ENCODE assay signal across 17 cellular contexts in genomic region chr12:105676694-105677093, GRCh38.
DNase-seq lines count a peak whose midpoint lies in the region; ATAC-seq and TF ChIP-seq lines count a peak whose summit lies in the region.
"Had no signal": no experiment of that assay in that cellular context is flagged by ENCODE, and none has a peak within 500 bp of the region (broad histone marks: within the 10 kb centered on the region; RNA-seq: fewer than 3 reads in every experiment).

No MANE protein-coding gene starts in this region.

- no peaks in the 10 kb centered on the region for H3K36me3 Mint-ChIP-seq in activated CD8-positive, alpha-beta T cell treated with anti-CD3 and anti-CD28 coated beads, Interleukin-2, amount 10 ng/mL, durations not matched to agents 7 days and 5 days (ENCODE audit: low read depth)
- H3K36me3 Mint-ChIP-seq: activated CD4-positive, alpha-beta memory T cell treated with anti-CD3 and anti-CD28 coated beads for 36 hours; stimulated activated memory B cell treated with anti-CD40 and anti-IgM and Interleukin-4, amounts not matched to agents 10 μg/mL and 1 μg/mL and 100 μg/mL, for 72 hours had no signal

- peak overlapping the region in 3 of 10 donors; percentile 34 to 60 (median 55) for H3K27ac ChIP-seq in heart right ventricle
- peak overlapping the region in 1 of 2 donors; percentile 9 for H3K27ac ChIP-seq in right atrium auricular region
- H3K27ac ChIP-seq in mammary epithelial cell (ENCODE audit: insufficient read depth, low read depth, low read length): no peak overlapping the region
- no peak overlapping the region for H3K27ac ChIP-seq in testis
- H3K27ac ChIP-seq: PC-9 had no signal

- dilution Hi-C loops in mammary epithelial cell (cut with HindIII; ENCODE audit: low sequenced_read_pairs): no loop called here

- peaks cover 4 to 59% (median 33%) of the 10 kb centered on the region in 9 donors for H3K4me1 ChIP-seq in heart right ventricle
- H3K4me1 ChIP-seq in right atrium auricular region: peaks cover 0 to 42% of the 10 kb centered on the region in 2 donors
- no peaks in the 10 kb centered on the region for H3K4me1 ChIP-seq in mammary epithelial cell (ENCODE audit: insufficient read depth, low read length)
- peaks cover 15% of the 10 kb centered on the region for H3K4me1 ChIP-seq in mucosa of descending colon (ENCODE audit: low read depth)
- H3K4me1 ChIP-seq in testis: no peaks in the 10 kb centered on the region
- H3K4me1 ChIP-seq: Caco-2 had no signal

- TF ChIP-seq POLR2A in testis (IDR thresholded peaks at IDR 0.05): no peak

- WGBS in heart right ventricle, 2 donors: 69 to 72% methylated on average over 2 of the region's 2 CpGs
- 89% methylated on average over 1 of the region's 2 CpGs for WGBS in mammary epithelial cell (ENCODE audit: low coverage, missing lambda C conversion rate)
- WGBS in testis, 2 donors: 83 to 84% methylated on average over 2 of the region's 2 CpGs

- CTCF ChIA-PET in mammary epithelial cell (lab: Charles Lee; ENCODE audit: low non-redundant PET): no interaction called here
- CTCF ChIA-PET in activated CD8-positive, alpha-beta T cell treated with anti-CD3 and anti-CD28 coated beads, Interleukin-2, amount 10 ng/mL, durations not matched to agents 7 days and 5 days (lab: Charles Lee): no interaction called here

- peaks cover 0 to 6% (median 0%) of the 10 kb centered on the region in 11 donors for H3K9me3 ChIP-seq in heart right ventricle
- no peaks in the 10 kb centered on the region for H3K9me3 ChIP-seq in right atrium auricular region
- no peaks in the 10 kb centered on the region for H3K9me3 ChIP-seq in mammary epithelial cell (replicated peaks; ENCODE audit: insufficient read depth, low read length)
- no peaks in the 10 kb centered on the region for H3K9me3 ChIP-seq in mucosa of descending colon
- H3K9me3 ChIP-seq in testis: no peaks in the 10 kb centered on the region
- H3K9me3 ChIP-seq: Caco-2 had no signal

- no peak overlapping the region for H3K4me3 Mint-ChIP-seq in activated CD8-positive, alpha-beta T cell treated with anti-CD3 and anti-CD28 coated beads, Interleukin-2, amount 10 ng/mL, durations not matched to agents 7 days and 5 days
- H3K4me3 Mint-ChIP-seq: activated CD4-positive, alpha-beta memory T cell treated with anti-CD3 and anti-CD28 coated beads for 36 hours; activated T-helper 1 cell treated with anti-CD3 and anti-CD28 coated beads, Interleukin-12 subunit alpha, Interleukin-12 subunit beta, Interleukin-2, Interleukin-4 antibody, amounts not matched to agents 30 ng/mL and 10 ng/mL and 1 ng/mL, durations not matched to agents 14 hours and 24 hours and 36 hours; stimulated activated memory B cell treated with anti-CD40 and anti-IgM and Interleukin-4, amounts not matched to agents 10 μg/mL and 1 μg/mL and 100 μg/mL, for 72 hours had no signal

- H3K9me3 Mint-ChIP-seq in activated CD8-positive, alpha-beta T cell treated with anti-CD3 and anti-CD28 coated beads, Interleukin-2, amount 10 ng/mL, durations not matched to agents 7 days and 5 days (ENCODE audit: insufficient read depth): no peaks in the 10 kb centered on the region
- H3K9me3 Mint-ChIP-seq: activated CD4-positive, alpha-beta memory T cell treated with anti-CD3 and anti-CD28 coated beads for 36 hours; activated T-helper 1 cell treated with anti-CD3 and anti-CD28 coated beads, Interleukin-12 subunit alpha, Interleukin-12 subunit beta, Interleukin-2, Interleukin-4 antibody, amounts not matched to agents 30 ng/mL and 10 ng/mL and 1 ng/mL, durations not matched to agents 14 hours and 24 hours and 36 hours; stimulated activated memory B cell treated with anti-CD40 and anti-IgM and Interleukin-4, amounts not matched to agents 10 μg/mL and 1 μg/mL and 100 μg/mL, for 72 hours had no signal

- H3K4me2 ChIP-seq in mammary epithelial cell (ENCODE audit: insufficient read depth, low read depth, low read length): no peak overlapping the region
- H3K4me2 ChIP-seq: PC-9 had no signal

- peak overlapping the region; percentile 42 for H2AFZ ChIP-seq in mammary epithelial cell (ENCODE audit: low read depth, low read length)
- H2AFZ ChIP-seq: PC-9 had no signal

- H3K27me3 ChIP-seq in heart right ventricle (no peaks in the 10 kb centered on the region), right atrium auricular region (no peaks in the 10 kb centered on the region), mammary epithelial cell (ENCODE audit: insufficient read depth, low read length) (no peaks in the 10 kb centered on the region), testis (no peaks in the 10 kb centered on the region)

- H3K4me1 Mint-ChIP-seq in activated CD8-positive, alpha-beta T cell treated with anti-CD3 and anti-CD28 coated beads, Interleukin-2, amount 10 ng/mL, durations not matched to agents 7 days and 5 days (ENCODE audit: low read depth): no peaks in the 10 kb centered on the region
- H3K4me1 Mint-ChIP-seq: stimulated activated memory B cell treated with anti-CD40 and anti-IgM and Interleukin-4, amounts not matched to agents 10 μg/mL and 1 μg/mL and 100 μg/mL, for 72 hours had no signal

- DNase-seq in heart right ventricle: peak; percentile 13 to 32
- DNase-seq in right atrium auricular region (ENCODE audit: low spot score): no peak
- peak; percentile 24 for DNase-seq in mammary epithelial cell
- DNase-seq in mucosa of descending colon: peak; percentile 76 to 79 (median 77)
- DNase-seq in activated CD8-positive, alpha-beta T cell treated with anti-CD3 and anti-CD28 coated beads, Interleukin-2, amount 10 ng/mL, durations not matched to agents 7 days and 5 days: no peak
- no peak for DNase-seq in Kasumi-1 (lab: John Stamatoyannopoulos, UW)
- no peak for DNase-seq in testis
- DNase-seq: activated CD4-positive, alpha-beta memory T cell treated with anti-CD3 and anti-CD28 coated beads for 36 hours; Caco-2; cerebellar nuclear complex; midbrain; MV-4-11; NCI-H2227 treated with DMSO at 0.1 percent for 48 hours had no signal

- TF ChIP-seq CTCF in heart right ventricle (IDR thresholded peaks at IDR 0.05): no peak
- no peak for TF ChIP-seq CTCF in right atrium auricular region (IDR thresholded peaks at IDR 0.05)
- no peak for TF ChIP-seq CTCF in mammary epithelial cell (conservative IDR thresholded peaks at IDR 0.05 in 1 of 2, IDR thresholded peaks at IDR 0.05 in 1 of 2; ENCODE audit: extremely low read depth in 1 of 2, insufficient read depth in 1 of 2, low read depth in 1 of 2, low read length in 2 of 2)
- no peak for TF ChIP-seq CTCF in mucosa of descending colon (IDR thresholded peaks at IDR 0.05)
- no peak for TF ChIP-seq CTCF in testis (IDR thresholded peaks at IDR 0.05)

- POLR2A ChIA-PET in activated CD8-positive, alpha-beta T cell treated with anti-CD3 and anti-CD28 coated beads, Interleukin-2, amount 10 ng/mL, durations not matched to agents 7 days and 5 days (lab: Charles Lee): no interaction called here

- BruUV-seq in mammary epithelial cell (replicated peaks; lab: Mats Ljungman, UMichigan): no TSS peak

- no peak overlapping the region for H3K27ac Mint-ChIP-seq in activated CD8-positive, alpha-beta T cell treated with anti-CD3 and anti-CD28 coated beads, Interleukin-2, amount 10 ng/mL, durations not matched to agents 7 days and 5 days
- H3K27ac Mint-ChIP-seq: activated CD4-positive, alpha-beta memory T cell treated with anti-CD3 and anti-CD28 coated beads for 36 hours; activated T-helper 1 cell treated with anti-CD3 and anti-CD28 coated beads, Interleukin-12 subunit alpha, Interleukin-12 subunit beta, Interleukin-2, Interleukin-4 antibody, amounts not matched to agents 30 ng/mL and 10 ng/mL and 1 ng/mL, durations not matched to agents 14 hours and 24 hours and 36 hours; stimulated activated memory B cell treated with anti-CD40 and anti-IgM and Interleukin-4, amounts not matched to agents 10 μg/mL and 1 μg/mL and 100 μg/mL, for 72 hours had no signal

- no peaks in the 10 kb centered on the region for H3K27me3 Mint-ChIP-seq in activated CD8-positive, alpha-beta T cell treated with anti-CD3 and anti-CD28 coated beads, Interleukin-2, amount 10 ng/mL, durations not matched to agents 7 days and 5 days (ENCODE audit: low read depth)
- H3K27me3 Mint-ChIP-seq: activated CD4-positive, alpha-beta memory T cell treated with anti-CD3 and anti-CD28 coated beads for 36 hours had no signal

- no peaks in the 10 kb centered on the region for H3K36me3 ChIP-seq in heart right ventricle
- no peaks in the 10 kb centered on the region for H3K36me3 ChIP-seq in right atrium auricular region
- no peaks in the 10 kb centered on the region for H3K36me3 ChIP-seq in mammary epithelial cell (ENCODE audit: insufficient read depth, low read length)
- no peaks in the 10 kb centered on the region for H3K36me3 ChIP-seq in mucosa of descending colon (ENCODE audit: low read depth)
- H3K36me3 ChIP-seq in testis (ENCODE audit: low read depth, missing control alignments): no peaks in the 10 kb centered on the region

- intact Hi-C loops in heart right ventricle (cut with DNase I): loop anchor here in 3 of 10 donors (2.0 to 10.0 kb wide), 3 partner anchors 192 to 212 kb away; no protein-coding TSS in a partner anchor
- intact Hi-C loops in mammary epithelial cell (cut with micrococcal nuclease): no loop called here
- intact Hi-C loops in mucosa of descending colon (cut with DNase I, micrococcal nuclease): no loop called here
- intact Hi-C loops in testis (cut with DNase I; ENCODE audit: low total_unique reads): no loop called here

- H3K4me3 ChIP-seq in heart right ventricle (no peak overlapping the region), right atrium auricular region (no peak overlapping the region), mammary epithelial cell (replicated peaks in 1 of 3; ENCODE audit: insufficient read depth in 1 of 3, low read depth in 2 of 3, low read length in 3 of 3) (no peak overlapping the region), mucosa of descending colon (no peak overlapping the region), testis (no peak overlapping the region)
- H3K4me3 ChIP-seq: PC-9 had no signal

- no peaks in the 10 kb centered on the region for H3K79me2 ChIP-seq in mammary epithelial cell (ENCODE audit: insufficient read depth, low read length)

- in situ Hi-C loops in mammary epithelial cell (cut with MboI; ENCODE audit: low sequenced_read_pairs in 2 of 2): no loop called here

- no peak overlapping the region for H3K9ac ChIP-seq in mammary epithelial cell (ENCODE audit: insufficient read depth, low read length)

- no peaks in the 10 kb centered on the region for H4K20me1 ChIP-seq in mammary epithelial cell (ENCODE audit: insufficient read depth, low read length)

- ATAC-seq in heart right ventricle (peak in 7 of 8 donors; percentile 25 to 79 (median 43)), mucosa of descending colon (peak; percentile 97), GM21447 (IDR thresholded peaks at IDR 0.05; ENCODE audit: unreplicated experiment) (no peak)
- ATAC-seq in activated CD8-positive, alpha-beta T cell treated with anti-CD3 and anti-CD28 coated beads, Interleukin-2, amount 10 ng/mL, durations not matched to agents 7 days and 5 days: no peak
- ATAC-seq: stimulated activated memory B cell treated with anti-CD40 and anti-IgM and Interleukin-4, amounts not matched to agents 10 μg/mL and 1 μg/mL and 100 μg/mL, for 72 hours had no signal

Comparison
In these comparisons a context has a peak if more than half of its experiments do, and no peak if none do; other contexts are left out.
1. DNase-seq: peak in heart right ventricle (2 of 2), mammary epithelial cell (single experiment) and mucosa of descending colon (3 of 3); none in right atrium auricular region (single experiment), activated CD8-positive, alpha-beta T cell treated with anti-CD3 and anti-CD28 coated beads, Interleukin-2, amount 10 ng/mL, durations not matched to agents 7 days and 5 days (single experiment), Kasumi-1 (0 of 2) and testis (single experiment).
2. ATAC-seq: peak in heart right ventricle (7 of 8) and mucosa of descending colon (single experiment); none in activated CD8-positive, alpha-beta T cell treated with anti-CD3 and anti-CD28 coated beads, Interleukin-2, amount 10 ng/mL, durations not matched to agents 7 days and 5 days (single experiment) and GM21447 (single experiment).